In genomic region chr5:177468329-177469058, GRCh38 we compare ENCODE assay signal across 12 cellular contexts. TPM values are rescaled to one million over a fixed set of nuclear protein-coding genes. Genes with fewer than 3 reads are reported as not detected.
DNase-seq lines count a peak whose midpoint lies in the region; ATAC-seq and TF ChIP-seq lines count a peak whose summit lies in the region.
"Had no signal": no experiment of that assay in that cellular context is flagged by ENCODE, and none has a peak within 500 bp of the region (broad histone marks: within the 10 kb centered on the region; RNA-seq: fewer than 3 reads in every experiment).

No MANE protein-coding gene starts in this region.

- peaks cover 37% of the 10 kb centered on the region for H4K20me1 ChIP-seq in neural cell (ENCODE audit: insufficient read depth)

- WGBS in esophagus muscularis mucosa, result 53% methylated on average over 8 of the region's 10 CpGs

- H3K4me1 ChIP-seq in CD8-positive, alpha-beta T cell (ENCODE audit: insufficient read depth, low read length), result peaks cover 21% of the 10 kb centered on the region
- peaks cover 44 to 54% (median 50%) of the 10 kb centered on the region in 4 donors for H3K4me1 ChIP-seq in esophagus muscularis mucosa

- no peaks in the 10 kb centered on the region for H3K27me3 Mint-ChIP-seq in CD8-positive, alpha-beta T cell (ENCODE audit: low read depth)
- H3K27me3 Mint-ChIP-seq: activated T-cell treated with anti-CD3 and anti-CD28 coated beads, Interleukin-2, amount 50 U/mL, for 24 hours had no signal

- no peaks in the 10 kb centered on the region for H3K9me2 ChIP-seq in neural cell (ENCODE audit: insufficient read depth, low read length)

- H2AFZ ChIP-seq in neural cell (ENCODE audit: low read depth, low read length), result no peak overlapping the region

- H3K36me3 Mint-ChIP-seq in CD8-positive, alpha-beta T cell, result peaks cover 30% of the 10 kb centered on the region
- H3K36me3 Mint-ChIP-seq: stimulated activated memory B cell treated with anti-CD40 and anti-IgM and Interleukin-4, amounts not matched to agents 10 μg/mL and 1 μg/mL and 100 μg/mL, for 72 hours had no signal

- H3K79me2 ChIP-seq in neural cell (replicated peaks; ENCODE audit: insufficient read depth, low read length), result peaks cover 71% of the 10 kb centered on the region

- TF ChIP-seq EP300 in esophagus muscularis mucosa (IDR thresholded peaks at IDR 0.05) (no peak), neural cell (conservative IDR thresholded peaks at IDR 0.05; ENCODE audit: poor library complexity, severe bottlenecking) (no peak)

- ATAC-seq in CD8-positive, alpha-beta T cell, result no peak
- ATAC-seq in GM19023 (IDR thresholded peaks at IDR 0.05; ENCODE audit: unreplicated experiment) (no peak), GM19452 (IDR thresholded peaks at IDR 0.05; ENCODE audit: unreplicated experiment) (no peak)
- ATAC-seq: Panc1; stimulated activated memory B cell treated with anti-CD40 and anti-IgM and Interleukin-4, amounts not matched to agents 10 μg/mL and 1 μg/mL and 100 μg/mL, for 72 hours had no signal

- H3K9me3 ChIP-seq in CD8-positive, alpha-beta T cell (ENCODE audit: low read length), result no peaks in the 10 kb centered on the region
- H3K9me3 ChIP-seq in esophagus muscularis mucosa (no peaks in the 10 kb centered on the region), neural cell (ENCODE audit: low read length) (no peaks in the 10 kb centered on the region)

- no peak for TF ChIP-seq CTCF in CD8-positive, alpha-beta T cell (IDR thresholded peaks at IDR 0.05)
- no peak for TF ChIP-seq CTCF in RWPE1 (conservative IDR thresholded peaks at IDR 0.05; ENCODE audit: low read depth)
- no peak for TF ChIP-seq CTCF in esophagus muscularis mucosa (IDR thresholded peaks at IDR 0.05)
- TF ChIP-seq CTCF in neural cell (IDR thresholded peaks at IDR 0.05; ENCODE audit: poor library complexity, severe bottlenecking), result no peak

- peak overlapping the region; percentile 98 for H3K9ac ChIP-seq in neural cell (ENCODE audit: low read length)

- no peak for DNase-seq in CD8-positive, alpha-beta T cell
- DNase-seq in RWPE1 (ENCODE audit: low spot score) (peak; percentile 75), esophagus muscularis mucosa (ENCODE audit: extremely low spot score) (no peak), DMS79 treated with DMSO at 0.1 percent for 48 hours (lab: John Stamatoyannopoulos, UW) (no peak), NCI-H774 (lab: John Stamatoyannopoulos, UW) (no peak)
- DNase-seq: activated T-cell treated with anti-CD3 and anti-CD28 coated beads, Interleukin-2, amount 50 U/mL, for 24 hours had no signal

- peak overlapping the region; percentile 37 for H3K4me2 ChIP-seq in neural cell (ENCODE audit: low read length)

- TF ChIP-seq RAD21 in neural cell (conservative IDR thresholded peaks at IDR 0.05), result no peak

- H3K36me3 ChIP-seq in CD8-positive, alpha-beta T cell (ENCODE audit: insufficient read depth, low read length), result peaks cover 4% of the 10 kb centered on the region
- peaks cover 11 to 51% (median 45%) of the 10 kb centered on the region in 4 donors for H3K36me3 ChIP-seq in esophagus muscularis mucosa
- H3K36me3 ChIP-seq in neural cell (ENCODE audit: insufficient read depth, low read length), result peaks cover 14% of the 10 kb centered on the region

- H3K4me1 Mint-ChIP-seq in CD8-positive, alpha-beta T cell (ENCODE audit: low read depth), result peaks cover 20% of the 10 kb centered on the region
- H3K4me1 Mint-ChIP-seq: stimulated activated memory B cell treated with anti-CD40 and anti-IgM and Interleukin-4, amounts not matched to agents 10 μg/mL and 1 μg/mL and 100 μg/mL, for 72 hours had no signal

- no peaks in the 10 kb centered on the region for H3K9me3 Mint-ChIP-seq in CD8-positive, alpha-beta T cell
- H3K9me3 Mint-ChIP-seq: activated T-cell treated with anti-CD3 and anti-CD28 coated beads, Interleukin-2, amount 50 U/mL, for 24 hours; dendritic cell treated with granulocyte-macrophage colony-stimulating factor and Interleukin-4, amounts not matched to agents 40 ng/mL and 50 ng/mL, for 4 days; stimulated activated memory B cell treated with anti-CD40 and anti-IgM and Interleukin-4, amounts not matched to agents 10 μg/mL and 1 μg/mL and 100 μg/mL, for 72 hours had no signal

- H3K27ac ChIP-seq in CD8-positive, alpha-beta T cell (ENCODE audit: low read depth, low read length), result no peak overlapping the region
- H3K27ac ChIP-seq in RWPE1 (peak overlapping the region; percentile 82), esophagus muscularis mucosa (replicated peaks in 1 of 4) (peak overlapping the region; percentile 89 to 96 (median 94)), neural cell (ENCODE audit: low read length) (peak overlapping the region; percentile 92)

- TF ChIP-seq POLR2A in esophagus muscularis mucosa (IDR thresholded peaks at IDR 0.05; ENCODE audit: low read depth), result no peak

- no peaks in the 10 kb centered on the region for H3K27me3 ChIP-seq in CD8-positive, alpha-beta T cell (ENCODE audit: insufficient read depth, low read length)
- H3K27me3 ChIP-seq in esophagus muscularis mucosa (no peaks in the 10 kb centered on the region), neural cell (ENCODE audit: insufficient read depth, low read depth, low read length) (no peaks in the 10 kb centered on the region)

- intact Hi-C loops in CD8-positive, alpha-beta T cell (cut with DNase I, micrococcal nuclease), result no loop called here
- intact Hi-C loops in esophagus muscularis mucosa (cut with DNase I), result no loop called here

- H3K4me3 Mint-ChIP-seq in CD8-positive, alpha-beta T cell, result no peak overlapping the region
- H3K4me3 Mint-ChIP-seq: activated T-cell treated with anti-CD3 and anti-CD28 coated beads, Interleukin-2, amount 50 U/mL, for 24 hours; dendritic cell treated with granulocyte-macrophage colony-stimulating factor and Interleukin-4, amounts not matched to agents 40 ng/mL and 50 ng/mL, for 4 days; stimulated activated memory B cell treated with anti-CD40 and anti-IgM and Interleukin-4, amounts not matched to agents 10 μg/mL and 1 μg/mL and 100 μg/mL, for 72 hours had no signal

- POLR2A ChIA-PET in CD8-positive, alpha-beta T cell (lab: Charles Lee), result no interaction called here
- POLR2A ChIA-PET in RWPE1 (lab: Yijun Ruan, JAX; ENCODE audit: low non-redundant PET), result interaction anchor here (0.9 to 1.1 kb wide), 2 partner anchors 9 to 19 kb away, joined by 3 read pairs; no protein-coding TSS in a partner anchor

- CTCF ChIA-PET in CD8-positive, alpha-beta T cell (lab: Charles Lee), result interaction anchor here (0.8 to 4.5 kb wide), 5 partner anchors 11 to 159 kb away, joined by 3 to 34 read pairs (median 3); no protein-coding TSS in a partner anchor
- CTCF ChIA-PET in RWPE1 (lab: Yijun Ruan, JAX), result interaction anchor here (0.9 to 2.2 kb wide), 4 partner anchors 11 to 65 kb away, joined by 3 to 18 read pairs (median 4); no protein-coding TSS in a partner anchor

- H3F3A ChIP-seq in neural cell (ENCODE audit: insufficient read depth, low read length, poor library complexity, severe bottlenecking), result peaks cover 4% of the 10 kb centered on the region

- peak overlapping the region; percentile 57 for H3K27ac Mint-ChIP-seq in CD8-positive, alpha-beta T cell
- H3K27ac Mint-ChIP-seq: activated T-cell treated with anti-CD3 and anti-CD28 coated beads, Interleukin-2, amount 50 U/mL, for 24 hours; dendritic cell treated with granulocyte-macrophage colony-stimulating factor and Interleukin-4, amounts not matched to agents 40 ng/mL and 50 ng/mL, for 4 days; stimulated activated memory B cell treated with anti-CD40 and anti-IgM and Interleukin-4, amounts not matched to agents 10 μg/mL and 1 μg/mL and 100 μg/mL, for 72 hours had no signal

- no peak overlapping the region for H3K4me3 ChIP-seq in CD8-positive, alpha-beta T cell (ENCODE audit: low read depth, low read length)
- no peak overlapping the region for H3K4me3 ChIP-seq in esophagus muscularis mucosa
- H3K4me3 ChIP-seq in neural cell (ENCODE audit: low read length), result peak overlapping the region; percentile 98

TF ChIP-seq in neural cell, 6 proteins besides CTCF, POLR2A, EP300 and RAD21 (continues in another document):
- TF ChIP-seq POLR2AphosphoS5 (IDR thresholded peaks at IDR 0.05) (no peak), TAF1 (IDR thresholded peaks at IDR 0.05; ENCODE audit: low read depth) (no peak)

RNA-seq across cellular contexts. Expression of gene DBN1, which starts 4.9 kb away (rescaled TPM):
- 10 to 100 TPM; 16.2 to 19.9 TPM for total RNA-seq in CD8-positive, alpha-beta T cell
- total RNA-seq in esophagus muscularis mucosa, result 100 to 1,000 TPM in 3 of 4 donors, 10 to 100 TPM in 1; 92.2 to 160 (median 130) TPM
- polyA plus RNA-seq in neural cell, result 319 and 353 TPM in 2 replicates
- 348 and 404 TPM in 2 replicates for polyA minus RNA-seq in neural cell

RNA-seq across cellular contexts. Expression of gene PRR7, which starts 21.9 kb away (rescaled TPM):
- total RNA-seq in CD8-positive, alpha-beta T cell, result 10 to 100 TPM; 21.0 TPM
- total RNA-seq in esophagus muscularis mucosa, result 1 to 10 TPM in 2 of 4 donors, under 1 TPM in 2; 0.42 to 2.5 (median 1.6) TPM
- polyA plus RNA-seq in neural cell, result 44.1 and 46.6 TPM in 2 replicates
- polyA minus RNA-seq in neural cell, result 25.1 and 28.8 TPM in 2 replicates

RNA-seq across cellular contexts. Expression of gene PDLIM7, which starts 28.9 kb away (rescaled TPM):
- total RNA-seq in CD8-positive, alpha-beta T cell, result 1 to 10 TPM; 6.6 to 7.1 TPM
- 1,000 to 10,000 TPM in 1 of 4 donors, 100 to 1,000 TPM in 3; 316 to 1,085 (median 575) TPM for total RNA-seq in esophagus muscularis mucosa
- 21.0 and 45.4 TPM in 2 replicates for polyA plus RNA-seq in neural cell
- polyA minus RNA-seq in neural cell, result 16.6 and 20.5 TPM in 2 replicates

RNA-seq across cellular contexts. Expression of gene DOK3, which starts 41.1 kb away (rescaled TPM):
- 1 to 10 TPM; 1.1 to 1.2 TPM for total RNA-seq in CD8-positive, alpha-beta T cell
- total RNA-seq in esophagus muscularis mucosa, result 10 to 100 TPM in 1 of 4 donors, 1 to 10 TPM in 3; 6.7 to 15.2 (median 7.5) TPM
- polyA plus RNA-seq in neural cell, result 5.1 and 5.5 TPM in 2 replicates
- 4.6 and 4.9 TPM in 2 replicates for polyA minus RNA-seq in neural cell

RNA-seq across cellular contexts. Expression of gene GRK6, which starts 42.0 kb away (rescaled TPM):
- total RNA-seq in CD8-positive, alpha-beta T cell, result 100 to 1,000 TPM; 133 to 139 TPM
- 10 to 100 TPM; 29.1 to 44.7 (median 36.3) TPM for total RNA-seq in esophagus muscularis mucosa
- polyA plus RNA-seq in neural cell, result 22.6 and 26.5 TPM in 2 replicates
- polyA minus RNA-seq in neural cell, result 38.1 and 38.5 TPM in 2 replicates

Comparison
In these comparisons a context has a peak if more than half of its experiments do, and no peak if none do; other contexts are left out.
1. RNA of gene DBN1, which starts 4.9 kb away (total RNA-seq): 92.2 to 160 TPM in esophagus muscularis mucosa; 16.2 to 19.9 TPM in CD8-positive, alpha-beta T cell; every median in the first group is over 4 times any median in the second.
2. RNA of gene PRR7, which starts 21.9 kb away (total RNA-seq): 21.0 TPM in CD8-positive, alpha-beta T cell; 0.42 to 2.5 TPM in esophagus muscularis mucosa; every median in the first group is over 4 times any median in the second.
3. RNA of gene PDLIM7, which starts 28.9 kb away (total RNA-seq): 316 to 1,085 TPM in esophagus muscularis mucosa; 6.6 to 7.1 TPM in CD8-positive, alpha-beta T cell; every median in the first group is over 10 times any median in the second.